16 cellular contexts compared by ENCODE assay signal in the genomic region with DNA sequence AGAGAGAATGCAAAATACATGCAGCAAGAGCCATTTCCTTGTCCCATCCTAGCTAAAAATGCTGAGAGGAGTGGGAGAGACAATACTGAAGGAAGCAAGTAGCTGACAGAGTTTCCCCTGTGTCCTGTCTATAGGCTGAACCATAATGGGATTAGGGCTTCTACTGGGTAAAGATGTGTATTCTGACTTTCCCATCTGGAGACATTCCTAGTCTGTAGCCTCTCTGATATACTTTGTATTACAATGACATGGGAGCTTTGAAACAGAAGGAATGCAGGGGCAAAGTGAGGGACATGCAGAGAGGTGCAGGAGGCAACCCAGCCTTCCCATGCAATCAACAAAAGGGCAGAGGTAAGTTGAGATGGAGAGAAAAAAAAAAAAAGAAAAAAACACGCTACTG. TPM values are rescaled to one million over a fixed set of nuclear protein-coding genes. Genes with fewer than 3 reads are reported as not detected.
"Had no signal": no experiment of that assay in that cellular context is flagged by ENCODE, and none has a peak within 500 bp of the region (broad histone marks: within the 10 kb centered on the region; RNA-seq: fewer than 3 reads in every experiment).

No MANE protein-coding gene starts in this region.

- H3K36me3 Mint-ChIP-seq: activated CD8-positive, alpha-beta memory T cell treated with anti-CD3 and anti-CD28 coated beads, Interleukin-2, amount 10 ng/mL, durations not matched to agents 7 days and 5 days; activated naive CD8-positive, alpha-beta T cell treated with anti-CD3 and anti-CD28 coated beads for 36 hours had no signal

- H3K4me1 Mint-ChIP-seq: activated B cell treated with CpG ODN at 0.5 μM for 24 hours; activated CD4-positive, alpha-beta memory T cell treated with anti-CD3 and anti-CD28 coated beads, Interleukin-2, amount 10 ng/mL, durations not matched to agents 7 days and 5 days; activated CD8-positive, alpha-beta memory T cell treated with anti-CD3 and anti-CD28 coated beads, Interleukin-2, amount 10 ng/mL, durations not matched to agents 7 days and 5 days; activated naive CD8-positive, alpha-beta T cell treated with anti-CD3 and anti-CD28 coated beads for 36 hours; activated T-helper 17 cell treated with anti-CD3 and anti-CD28 coated beads, Interleukin-2, amount 50 U/mL, for 72 hours had no signal

- H3K4me3 Mint-ChIP-seq: activated B cell treated with CpG ODN at 0.5 μM for 24 hours; activated CD4-positive, alpha-beta memory T cell treated with anti-CD3 and anti-CD28 coated beads, Interleukin-2, amount 10 ng/mL, durations not matched to agents 7 days and 5 days; activated CD8-positive, alpha-beta memory T cell treated with anti-CD3 and anti-CD28 coated beads, Interleukin-2, amount 10 ng/mL, durations not matched to agents 7 days and 5 days; activated naive CD8-positive, alpha-beta T cell treated with anti-CD3 and anti-CD28 coated beads for 36 hours; activated T-helper 17 cell treated with anti-CD3 and anti-CD28 coated beads, Interleukin-2, amount 50 U/mL, for 72 hours; neural crest cell; stimulated activated naive CD8-positive, alpha-beta T cell treated with anti-CD3 and anti-CD28 coated beads, Interleukin-15, Interleukin-2, amounts not matched to agents 100 ng/mL and 50 ng/mL, for 24 hours had no signal

- H3K4me1 ChIP-seq: lower lobe of right lung, prostate gland, right atrium auricular region had no signal

- H3K27ac ChIP-seq: lower lobe of right lung, prostate gland, right atrium auricular region, tibial nerve had no signal

- H3K9me3 Mint-ChIP-seq: activated CD4-positive, alpha-beta memory T cell treated with anti-CD3 and anti-CD28 coated beads, Interleukin-2, amount 10 ng/mL, durations not matched to agents 7 days and 5 days; activated T-helper 17 cell treated with anti-CD3 and anti-CD28 coated beads, Interleukin-2, amount 50 U/mL, for 72 hours; stimulated activated naive CD8-positive, alpha-beta T cell treated with anti-CD3 and anti-CD28 coated beads, Interleukin-15, Interleukin-2, amounts not matched to agents 100 ng/mL and 50 ng/mL, for 24 hours had no signal

- H3K36me3 ChIP-seq: lower lobe of right lung, prostate gland, right atrium auricular region, tibial nerve had no signal

- DNase-seq: activated B cell treated with CpG ODN at 0.5 μM for 24 hours; activated CD4-positive, alpha-beta memory T cell treated with anti-CD3 and anti-CD28 coated beads, Interleukin-2, amount 10 ng/mL, durations not matched to agents 7 days and 5 days; activated CD4-positive, alpha-beta T cell treated with anti-CD3 and anti-CD28 coated beads for 4 hours; activated CD8-positive, alpha-beta memory T cell treated with anti-CD3 and anti-CD28 coated beads, Interleukin-2, amount 10 ng/mL, durations not matched to agents 7 days and 5 days; activated naive CD4-positive, alpha-beta T cell; activated naive CD8-positive, alpha-beta T cell treated with anti-CD3 and anti-CD28 coated beads for 36 hours; amniotic stem cell; head of caudate nucleus; lower lobe of right lung; midbrain had no signal

- H3K27ac Mint-ChIP-seq: activated B cell treated with CpG ODN at 0.5 μM for 24 hours; activated CD4-positive, alpha-beta memory T cell treated with anti-CD3 and anti-CD28 coated beads, Interleukin-2, amount 10 ng/mL, durations not matched to agents 7 days and 5 days; activated CD8-positive, alpha-beta memory T cell treated with anti-CD3 and anti-CD28 coated beads, Interleukin-2, amount 10 ng/mL, durations not matched to agents 7 days and 5 days; activated naive CD8-positive, alpha-beta T cell treated with anti-CD3 and anti-CD28 coated beads for 36 hours; activated T-helper 17 cell treated with anti-CD3 and anti-CD28 coated beads, Interleukin-2, amount 50 U/mL, for 72 hours; stimulated activated naive CD8-positive, alpha-beta T cell treated with anti-CD3 and anti-CD28 coated beads, Interleukin-15, Interleukin-2, amounts not matched to agents 100 ng/mL and 50 ng/mL, for 24 hours had no signal

- H3K9me3 ChIP-seq: lower lobe of right lung, prostate gland, right atrium auricular region had no signal

- ATAC-seq: activated CD8-positive, alpha-beta memory T cell treated with anti-CD3 and anti-CD28 coated beads, Interleukin-2, amount 10 ng/mL, durations not matched to agents 7 days and 5 days; activated T-helper 17 cell treated with anti-CD3 and anti-CD28 coated beads, Interleukin-2, amount 50 U/mL, for 72 hours; lower lobe of right lung had no signal

- H3K27me3 Mint-ChIP-seq: activated B cell treated with CpG ODN at 0.5 μM for 24 hours; activated CD4-positive, alpha-beta memory T cell treated with anti-CD3 and anti-CD28 coated beads, Interleukin-2, amount 10 ng/mL, durations not matched to agents 7 days and 5 days; activated CD8-positive, alpha-beta memory T cell treated with anti-CD3 and anti-CD28 coated beads, Interleukin-2, amount 10 ng/mL, durations not matched to agents 7 days and 5 days; activated naive CD8-positive, alpha-beta T cell treated with anti-CD3 and anti-CD28 coated beads for 36 hours; activated T-helper 17 cell treated with anti-CD3 and anti-CD28 coated beads, Interleukin-2, amount 50 U/mL, for 72 hours; stimulated activated naive CD8-positive, alpha-beta T cell treated with anti-CD3 and anti-CD28 coated beads, Interleukin-15, Interleukin-2, amounts not matched to agents 100 ng/mL and 50 ng/mL, for 24 hours had no signal

- H3K4me3 ChIP-seq: lower lobe of right lung, prostate gland, right atrium auricular region, tibial nerve had no signal

- H3K27me3 ChIP-seq: right atrium auricular region, tibial nerve had no signal

RNA-seq across cellular contexts. Expression of a gene that starts 10.5 kb away (rescaled TPM):
- total RNA-seq: activated B cell treated with CpG ODN at 0.5 μM for 24 hours; activated CD4-positive, alpha-beta memory T cell treated with anti-CD3 and anti-CD28 coated beads, Interleukin-2, amount 10 ng/mL, durations not matched to agents 7 days and 5 days; activated CD8-positive, alpha-beta memory T cell treated with anti-CD3 and anti-CD28 coated beads, Interleukin-2, amount 10 ng/mL, durations not matched to agents 7 days and 5 days; activated naive CD8-positive, alpha-beta T cell treated with anti-CD3 and anti-CD28 coated beads for 36 hours; activated T-helper 17 cell treated with anti-CD3 and anti-CD28 coated beads, Interleukin-2, amount 50 U/mL, for 72 hours had no signal
